ENCODE assay signal across 19 cellular contexts in genomic region chr4:158462611-158463010, GRCh38. TPM values are rescaled to one million over a fixed set of nuclear protein-coding genes. Genes with fewer than 3 reads are reported as not detected.
A peak's percentile ranks its signal among the peaks of the same experiment; 100 is the strongest.
DNase-seq lines count a peak whose midpoint lies in the region; ATAC-seq and TF ChIP-seq lines count a peak whose summit lies in the region.
"Had no signal": no experiment of that assay in that cellular context is flagged by ENCODE, and none has a peak within 500 bp of the region (broad histone marks: within the 10 kb centered on the region; RNA-seq: fewer than 3 reads in every experiment).

No MANE protein-coding gene starts in this region.

- H3K36me3 ChIP-seq in HCT116 (ENCODE audit: control insufficient read depth in 1 of 2, insufficient read depth in 2 of 2, low read length in 2 of 2) (no peaks in the 10 kb centered on the region), SK-N-MC (ENCODE audit: insufficient read depth, low read length) (no peaks in the 10 kb centered on the region)
- H3K36me3 ChIP-seq: BLaER1 had no signal

- H3K4me1 ChIP-seq in HCT116 (ENCODE audit: control insufficient read depth in 1 of 2, insufficient read depth in 2 of 2, low read length in 2 of 2) = peaks cover 0 to 9% of the 10 kb centered on the region in 2 experiments; a peak in 1 of 4 replicates
- H3K4me1 ChIP-seq: BLaER1 had no signal

- RAD21 ChIA-PET in HCT116 (lab: Charles Lee; ENCODE audit: low non-redundant PET in 1 of 2, low total read pairs in 2 of 2, uncharacterized antibody in 2 of 2, unreplicated experiment in 2 of 2) = no interaction called here

- POLR2A ChIA-PET in HCT116 (lab: Charles Lee) = no interaction called here

- no TSS peak for BruUV-seq in HCT116 (replicated peaks; lab: Mats Ljungman, UMichigan)

- H3K27me3 ChIP-seq in HCT116 (ENCODE audit: insufficient read depth, low read length) = no peaks in the 10 kb centered on the region
- H3K27me3 ChIP-seq: BLaER1 had no signal

- intact Hi-C loops in HCT116 (cut with micrococcal nuclease) = no loop called here

- H3K9ac ChIP-seq in HCT116 (ENCODE audit: low read length) (no peak overlapping the region), SK-N-MC (ENCODE audit: insufficient read length) (no peak overlapping the region)
- H3K9ac ChIP-seq: BLaER1 had no signal

- peak; percentile 9 for DNase-seq in EL
- DNase-seq in HCT116 (ENCODE audit: low read depth, low spot score) = no peak
- DNase-seq in SK-N-MC (ENCODE audit: low read depth, low spot score) = peak; percentile 16
- no peak for DNase-seq in epithelial cell of prostate (ENCODE audit: low read depth, low spot score)
- no peak for DNase-seq in stimulated activated CD4-positive, alpha-beta T cell treated with anti-CD3 and anti-CD28 coated beads, Interleukin-15, amount 100 ng/mL, for 24 hours
- no peak for DNase-seq in activated T-cell treated with anti-CD3 and anti-CD28 coated beads for 4 hours
- no peak for DNase-seq in GM19238 (ENCODE audit: insufficient read length, low spot score)
- DNase-seq: 8988T; CD4-positive, alpha-beta memory T cell; DMS153; DMS79; GOT3; H7; IMR-90 had no signal

- TF ChIP-seq RAD21 in HCT116 (IDR thresholded peaks at IDR 0.05; ENCODE audit: low read depth) = no peak

- no peaks in the 10 kb centered on the region for H4K20me1 ChIP-seq in HCT116 (ENCODE audit: insufficient read depth)
- H4K20me1 ChIP-seq: BLaER1 had no signal

- H3K9me2 ChIP-seq in HCT116 (ENCODE audit: insufficient read depth) = no peaks in the 10 kb centered on the region

- H3K9me3 ChIP-seq in HCT116 (ENCODE audit: control insufficient read depth in 1 of 2, insufficient read depth in 1 of 2, low read depth in 1 of 2, low read length in 2 of 2) (no peaks in the 10 kb centered on the region), SK-N-MC (ENCODE audit: low read depth, low read length) (no peaks in the 10 kb centered on the region)
- H3K9me3 ChIP-seq: BLaER1 had no signal

- H3K4me3 ChIP-seq in HCT116 (replicated peaks in 1 of 2; ENCODE audit: low read depth in 1 of 2, low read length in 2 of 2) (no peak overlapping the region), SK-N-MC (no peak overlapping the region)
- H3K4me3 ChIP-seq: BLaER1, GM12878 had no signal

- no peak for TF ChIP-seq CTCF in HCT116 (IDR thresholded peaks at IDR 0.05 in 2 of 3, conservative IDR thresholded peaks at IDR 0.05 in 1 of 3; ENCODE audit: borderline replicate concordance in 1 of 3, insufficient read depth in 1 of 3, low read depth in 2 of 3, low read length in 2 of 3)

- no peak for ATAC-seq in HCT116
- no peak for ATAC-seq in GM21576 (IDR thresholded peaks at IDR 0.05; ENCODE audit: unreplicated experiment)
- ATAC-seq: GM12878 had no signal

- CTCF ChIA-PET in HCT116 (lab: Charles Lee) = no interaction called here

- H3K79me2 ChIP-seq in HCT116 (ENCODE audit: insufficient read depth, low read length) = no peaks in the 10 kb centered on the region

- H3K27ac ChIP-seq in HCT116 (ENCODE audit: low read depth, low read length) = no peak overlapping the region
- no peak overlapping the region for H3K27ac ChIP-seq in SK-N-MC
- peak overlapping the region; percentile 97 for H3K27ac ChIP-seq in epithelial cell of prostate
- H3K27ac ChIP-seq: BLaER1 had no signal

- no peak overlapping the region for H3K4me2 ChIP-seq in HCT116 (ENCODE audit: low read length)
- H3K4me2 ChIP-seq: BLaER1 had no signal

- peak overlapping the region; percentile 9 for H2AFZ ChIP-seq in HCT116 (ENCODE audit: low read depth, low read length, poor library complexity, severe bottlenecking)

- no peak for TF ChIP-seq POLR2A in HCT116 (IDR thresholded peaks at IDR 0.05; ENCODE audit: borderline replicate concordance, extremely low read depth, insufficient read depth, insufficient read length)

TF ChIP-seq in HCT116, 20 proteins besides CTCF, POLR2A, EP300 and RAD21:
- TF ChIP-seq SP1 (IDR thresholded peaks at IDR 0.05; ENCODE audit: low read depth) = no peak
- no peak for TF ChIP-seq CEBPB (IDR thresholded peaks at IDR 0.05; ENCODE audit: low read depth)
- no peak for TF ChIP-seq CBX3 (IDR thresholded peaks at IDR 0.05; ENCODE audit: low read depth)
- no peak for TF ChIP-seq REST (IDR thresholded peaks at IDR 0.05; ENCODE audit: low read depth)
- TF ChIP-seq MAX (IDR thresholded peaks at IDR 0.05) = no peak

RNA-seq across cellular contexts. Expression of gene RXFP1, which starts 59.1 kb away (rescaled TPM):
- total RNA-seq in HCT116 (2021; ENCODE audit: unreplicated experiment) = not detected
- not detected in 2 replicates for polyA plus RNA-seq in HCT116 (2012)
- total RNA-seq: A673; CD4-positive, alpha-beta memory T cell; G401; GM12878; H7; IMR-90 had no signal
- polyA plus RNA-seq: CD4-positive, alpha-beta memory T cell; IMR-90 had no signal

Comparison
In these comparisons a context has a peak if more than half of its experiments do, and no peak if none do; other contexts are left out.
1. DNase-seq: peak in EL (single experiment) and SK-N-MC (single experiment); none in HCT116 (single experiment), epithelial cell of prostate (single experiment), stimulated activated CD4-positive, alpha-beta T cell treated with anti-CD3 and anti-CD28 coated beads, Interleukin-15, amount 100 ng/mL, for 24 hours (single experiment), activated T-cell treated with anti-CD3 and anti-CD28 coated beads for 4 hours (single experiment) and GM19238 (single experiment).